8 cellular contexts compared by ENCODE assay signal in genomic region chr7:143305423-143306070, GRCh38. TPM values are rescaled to one million over a fixed set of nuclear protein-coding genes. Genes with fewer than 3 reads are reported as not detected.
DNase-seq lines count a peak whose midpoint lies in the region; ATAC-seq and TF ChIP-seq lines count a peak whose summit lies in the region.

No MANE protein-coding gene starts in this region.

- H3K27ac ChIP-seq in SK-N-SH (ENCODE audit: low read depth in 2 of 2, low read length in 1 of 2), result no peak overlapping the region
- H3K27ac ChIP-seq in psoas muscle, result no peak overlapping the region

- no peaks in the 10 kb centered on the region; the same call in 1 of the 2 replicates for H3K79me2 ChIP-seq in SK-N-SH (ENCODE audit: insufficient read depth)

- H2AFZ ChIP-seq in SK-N-SH (ENCODE audit: low read depth), result no peak overlapping the region

- POLR2A ChIA-PET in SK-N-SH (lab: Yijun Ruan, JAX), result no interaction called here

- peak overlapping the region; percentile 71 for H3K27ac Mint-ChIP-seq in activated naive CD4-positive, alpha-beta T cell treated with anti-CD3 and anti-CD28 coated beads for 36 hours
- H3K27ac Mint-ChIP-seq in glutamatergic neuron (ENCODE audit: unreplicated experiment), result no peak overlapping the region

- H3K9ac ChIP-seq in SK-N-SH, result no peak overlapping the region

- peak; percentile 63 for TF ChIP-seq RAD21 in SK-N-SH (IDR thresholded peaks at IDR 0.05; ENCODE audit: low read length)

- H3K9me3 ChIP-seq in SK-N-SH, result no peaks in the 10 kb centered on the region
- H3K9me3 ChIP-seq in psoas muscle, result no peaks in the 10 kb centered on the region

- no peak overlapping the region for H3K4me3 Mint-ChIP-seq in activated naive CD4-positive, alpha-beta T cell treated with anti-CD3 and anti-CD28 coated beads for 36 hours
- no peak overlapping the region for H3K4me3 Mint-ChIP-seq in glutamatergic neuron (ENCODE audit: unreplicated experiment)

- DNase-seq in AG09319 (ENCODE audit: extremely low read depth, low read depth) (no peak), H7 (peak; percentile 79), SK-N-SH (peak; percentile 68), glutamatergic neuron (peak; percentile 84), psoas muscle (peak; percentile 68 to 75)
- DNase-seq in activated naive CD4-positive, alpha-beta T cell treated with anti-CD3 and anti-CD28 coated beads for 36 hours, result peak; percentile 83

- H3K36me3 ChIP-seq in H7 (replicated peaks; ENCODE audit: control insufficient read depth, insufficient read depth, low read length), result peaks cover 46% of the 10 kb centered on the region
- H3K36me3 ChIP-seq in SK-N-SH (replicated peaks in 1 of 2; ENCODE audit: control insufficient read depth in 1 of 2, insufficient read depth in 2 of 2, low read length in 1 of 2), result peaks cover 72 to 81% of the 10 kb centered on the region in 2 experiments
- peaks cover 12 to 80% of the 10 kb centered on the region in 2 donors for H3K36me3 ChIP-seq in psoas muscle (ENCODE audit: insufficient read depth in 1 of 2, low read depth in 1 of 2)

- H3F3A ChIP-seq in SK-N-SH (replicated peaks; ENCODE audit: insufficient read depth), result peaks cover 6% of the 10 kb centered on the region

- no peak overlapping the region for H3K4me2 ChIP-seq in SK-N-SH

- H3K9me3 Mint-ChIP-seq in activated naive CD4-positive, alpha-beta T cell treated with anti-CD3 and anti-CD28 coated beads for 36 hours, result no peaks in the 10 kb centered on the region
- peaks cover 6% of the 10 kb centered on the region for H3K9me3 Mint-ChIP-seq in glutamatergic neuron (ENCODE audit: unreplicated experiment)

- H3K4me3 ChIP-seq in H7 (ENCODE audit: insufficient read depth, low read depth, low read length) (no peak overlapping the region), SK-N-SH (ENCODE audit: low read depth in 2 of 2, low read length in 1 of 2) (no peak overlapping the region), psoas muscle (no peak overlapping the region)

- peak; percentile 67 to 88 (median 77) for ATAC-seq in psoas muscle
- ATAC-seq in HG02588 (IDR thresholded peaks at IDR 0.05; ENCODE audit: unreplicated experiment), result no peak
- ATAC-seq in HG02884 (IDR thresholded peaks at IDR 0.05; ENCODE audit: unreplicated experiment), result no peak

- no peaks in the 10 kb centered on the region for H3K27me3 ChIP-seq in H7 (ENCODE audit: control insufficient read depth, insufficient read depth, low read length)
- H3K27me3 ChIP-seq in SK-N-SH (ENCODE audit: insufficient read depth), result no peaks in the 10 kb centered on the region
- H3K27me3 ChIP-seq in psoas muscle (ENCODE audit: insufficient read depth in 3 of 3, low read length in 2 of 3), result no peaks in the 10 kb centered on the region

- H3K36me3 Mint-ChIP-seq in activated naive CD4-positive, alpha-beta T cell treated with anti-CD3 and anti-CD28 coated beads for 36 hours (ENCODE audit: low read depth), result peaks cover 81% of the 10 kb centered on the region
- H3K36me3 Mint-ChIP-seq in glutamatergic neuron (ENCODE audit: unreplicated experiment), result peaks cover 5% of the 10 kb centered on the region

- WGBS in SK-N-SH (ENCODE audit: low lambda C conversion rate), result 82% methylated on average over 10 of the region's 10 CpGs
- 58 to 75% (median 60%) methylated on average over 10 of the region's 10 CpGs for WGBS in psoas muscle, 3 donors

- intact Hi-C loops in activated naive CD4-positive, alpha-beta T cell treated with anti-CD3 and anti-CD28 coated beads for 36 hours (cut with micrococcal nuclease), result loop anchor here (1.0 to 2.0 kb wide), 2 partner anchors 64 to 111 kb away; no protein-coding TSS in a partner anchor
- intact Hi-C loops in psoas muscle (cut with DNase I), result loop anchor here (2.0 to 5.0 kb wide), 3 partner anchors 63 to 107 kb away; no protein-coding TSS in a partner anchor

- TF ChIP-seq EP300 in SK-N-SH (IDR thresholded peaks at IDR 0.05; ENCODE audit: borderline replicate concordance in 1 of 2, low read depth in 1 of 2, low read length in 1 of 2), result no peak

- H4K20me1 ChIP-seq in SK-N-SH (ENCODE audit: insufficient read depth), result peaks cover 5% of the 10 kb centered on the region; the same call in 1 of the 2 replicates

- peak; percentile 60 for TF ChIP-seq CTCF in AG09319 (IDR thresholded peaks at IDR 0.05; ENCODE audit: low read depth, low read length)
- TF ChIP-seq CTCF in SK-N-SH (IDR thresholded peaks at IDR 0.05), result peak; percentile 92
- peak; percentile 70 for TF ChIP-seq CTCF in glutamatergic neuron (IDR thresholded peaks at IDR 0.05; ENCODE audit: partially characterized antibody, unreplicated experiment)
- peak; percentile 72 for TF ChIP-seq CTCF in psoas muscle (IDR thresholded peaks at IDR 0.05)

- no peaks in the 10 kb centered on the region for H3K9me2 ChIP-seq in SK-N-SH

- H3K4me1 Mint-ChIP-seq in activated naive CD4-positive, alpha-beta T cell treated with anti-CD3 and anti-CD28 coated beads for 36 hours (ENCODE audit: low read depth), result peaks cover 41% of the 10 kb centered on the region
- H3K4me1 Mint-ChIP-seq in glutamatergic neuron (ENCODE audit: low read depth, unreplicated experiment), result no peaks in the 10 kb centered on the region

- CTCF ChIA-PET in SK-N-SH (lab: Yijun Ruan, JAX), result interaction anchor here (0.6 to 3.1 kb wide), 16 partner anchors 9 to 102 kb away, joined by 3 to 14 read pairs (median 4); partner anchors contain the start of gene GSTK1
- CTCF ChIA-PET in activated naive CD4-positive, alpha-beta T cell treated with anti-CD3 and anti-CD28 coated beads for 36 hours (lab: Charles Lee), result interaction anchor here (0.6 to 3.8 kb wide), 21 partner anchors 9 to 300 kb away, joined by 3 to 46 read pairs (median 4); partner anchors contain the start of gene GSTK1

- H3K4me1 ChIP-seq in SK-N-SH (ENCODE audit: control insufficient read depth in 1 of 2, insufficient read depth in 2 of 2, low read depth in 1 of 2, low read length in 1 of 2) (no peaks in the 10 kb centered on the region; a peak in 1 of 4 replicates), psoas muscle (peaks cover 8% of the 10 kb centered on the region)

- no peaks in the 10 kb centered on the region for H3K27me3 Mint-ChIP-seq in activated naive CD4-positive, alpha-beta T cell treated with anti-CD3 and anti-CD28 coated beads for 36 hours (ENCODE audit: low read depth)
- H3K27me3 Mint-ChIP-seq in glutamatergic neuron (ENCODE audit: unreplicated experiment), result no peaks in the 10 kb centered on the region

TF ChIP-seq in SK-N-SH, 30 proteins besides CTCF, POLR2A, EP300 and RAD21:
- TF ChIP-seq MXI1 (IDR thresholded peaks at IDR 0.05; ENCODE audit: low read depth, low read length) (no peak), SMC3 (IDR thresholded peaks at IDR 0.05; ENCODE audit: low read depth, low read length) (peak; percentile 59)

RNA-seq across cellular contexts. Expression of gene CLCN1, which starts 10.4 kb away (rescaled TPM):
- total RNA-seq in H7 (2014; rRNA removed; shearing (Covaris generic)), result 0.11 and 0.21 TPM in 2 replicates
- 0.10 and 0.12 TPM in 2 replicates for polyA plus RNA-seq in SK-N-SH (2012; rRNA removed)
- polyA plus RNA-seq in SK-N-SH (2012; cell fraction: cytosol; rRNA removed), result 0.06 and 0.12 TPM in 2 replicates
- polyA plus RNA-seq in SK-N-SH (2012; cell fraction: nucleus; rRNA removed), result 0.07 and 0.08 TPM in 2 replicates
- not detected for total RNA-seq in activated naive CD4-positive, alpha-beta T cell treated with anti-CD3 and anti-CD28 coated beads for 36 hours
- 0.56 TPM for total RNA-seq in glutamatergic neuron (ENCODE audit: unreplicated experiment)
- 10 to 100 TPM in 1 of 4 donors, 1 to 10 TPM in 3; 2.9 to 10.9 (median 6.7) TPM for total RNA-seq in psoas muscle
- polyA plus RNA-seq in psoas muscle, result 1 to 10 TPM in 2 of 3 donors, under 1 TPM in 1; 0.73 to 5.5 (median 1.3) TPM

RNA-seq across cellular contexts. Expression of gene CASP2, which starts 17.4 kb away (rescaled TPM):
- 12.2 and 13.1 TPM in 2 replicates for total RNA-seq in H7 (2014; rRNA removed; shearing (Covaris generic))
- 19.7 and 22.3 TPM in 2 replicates for polyA plus RNA-seq in SK-N-SH (2012; rRNA removed)
- polyA plus RNA-seq in SK-N-SH (2012; cell fraction: cytosol; rRNA removed), result 13.1 and 15.6 TPM in 2 replicates
- 29.2 and 44.4 TPM in 2 replicates for polyA plus RNA-seq in SK-N-SH (2012; cell fraction: nucleus; rRNA removed)
- 100 to 1,000 TPM; 116 to 124 TPM for total RNA-seq in activated naive CD4-positive, alpha-beta T cell treated with anti-CD3 and anti-CD28 coated beads for 36 hours
- 59.2 TPM for total RNA-seq in glutamatergic neuron (ENCODE audit: unreplicated experiment)
- total RNA-seq in psoas muscle, result 1 to 10 TPM; 3.2 to 7.6 (median 4.7) TPM
- 1 to 10 TPM; 1.4 to 4.3 (median 2.0) TPM for polyA plus RNA-seq in psoas muscle

RNA-seq across cellular contexts. Expression of gene TMEM139, which starts 20.8 kb away (rescaled TPM):
- total RNA-seq in H7 (2014; rRNA removed; shearing (Covaris generic)), result 1.2 and 2.5 TPM in 2 replicates
- 0.05 and 0.19 TPM in 2 replicates for polyA plus RNA-seq in SK-N-SH (2012; rRNA removed)
- polyA plus RNA-seq in SK-N-SH (2012; cell fraction: cytosol; rRNA removed), result 0.07 and 0.14 TPM in 2 replicates
- polyA plus RNA-seq in SK-N-SH (2012; cell fraction: nucleus; rRNA removed), result 0.15 and 0.36 TPM in 2 replicates
- under 1 TPM; 0.64 to 0.74 TPM for total RNA-seq in activated naive CD4-positive, alpha-beta T cell treated with anti-CD3 and anti-CD28 coated beads for 36 hours
- not detected for total RNA-seq in glutamatergic neuron (ENCODE audit: unreplicated experiment)
- total RNA-seq in psoas muscle, result under 1 TPM in 1 of 4 donors, not detected in 3; 0.43 TPM
- under 1 TPM; 0.04 to 0.42 (median 0.31) TPM for polyA plus RNA-seq in psoas muscle

RNA-seq across cellular contexts. Expression of gene GSTK1, which starts 42.3 kb away (rescaled TPM):
- total RNA-seq in H7 (2014; rRNA removed; shearing (Covaris generic)), result 51.8 and 51.9 TPM in 2 replicates
- 299 and 354 TPM in 2 replicates for polyA plus RNA-seq in SK-N-SH (2012; rRNA removed)
- 210 and 257 TPM in 2 replicates for polyA plus RNA-seq in SK-N-SH (2012; cell fraction: cytosol; rRNA removed)
- 826 and 869 TPM in 2 replicates for polyA plus RNA-seq in SK-N-SH (2012; cell fraction: nucleus; rRNA removed)
- total RNA-seq in activated naive CD4-positive, alpha-beta T cell treated with anti-CD3 and anti-CD28 coated beads for 36 hours, result 100 to 1,000 TPM; 186 to 187 TPM
- 48.6 TPM for total RNA-seq in glutamatergic neuron (ENCODE audit: unreplicated experiment)
- total RNA-seq in psoas muscle, result 100 to 1,000 TPM in 1 of 4 donors, 10 to 100 TPM in 3; 65.1 to 129 (median 92.6) TPM
- 100 to 1,000 TPM in 1 of 3 donors, 10 to 100 TPM in 2; 79.8 to 109 (median 93.9) TPM for polyA plus RNA-seq in psoas muscle

RNA-seq across cellular contexts. Expression of gene FAM131B, which starts 57.0 kb away (rescaled TPM):
- total RNA-seq in H7 (2014; rRNA removed; shearing (Covaris generic)), result 11.9 and 16.9 TPM in 2 replicates
- polyA plus RNA-seq in SK-N-SH (2012; rRNA removed) (43.6 and 50.1 TPM in 2 replicates), psoas muscle (under 1 TPM; 0.13 to 0.27 (median 0.21) TPM)
- 22.3 and 35.7 TPM in 2 replicates for polyA plus RNA-seq in SK-N-SH (2012; cell fraction: cytosol; rRNA removed)
- 47.8 and 56.9 TPM in 2 replicates for polyA plus RNA-seq in SK-N-SH (2012; cell fraction: nucleus; rRNA removed)
- 1 to 10 TPM; 1.5 to 1.7 TPM for total RNA-seq in activated naive CD4-positive, alpha-beta T cell treated with anti-CD3 and anti-CD28 coated beads for 36 hours
- total RNA-seq in glutamatergic neuron (ENCODE audit: unreplicated experiment) (111 TPM), psoas muscle (1 to 10 TPM in 1 of 4 donors, under 1 TPM in 3; 0.25 to 1.0 (median 0.61) TPM)

Comparison
In these comparisons a context has a peak if more than half of its experiments do, and no peak if none do; other contexts are left out.
1. ATAC-seq: peak in psoas muscle (4 of 4); none in HG02588 (single experiment) and HG02884 (single experiment).
2. Peak in every context shown above with its lines, with median percentiles within 50 percentile points of each other: CTCF ChIP-seq.